15 cellular contexts compared by ENCODE assay signal in genomic region chr12:105805730-105806390, GRCh38.
"Had no signal": no experiment of that assay in that cellular context is flagged by ENCODE, and none has a peak within 500 bp of the region (broad histone marks: within the 10 kb centered on the region; RNA-seq: fewer than 3 reads in every experiment).

No MANE protein-coding gene starts in this region.

- H3K36me3 Mint-ChIP-seq: activated naive CD8-positive, alpha-beta T cell treated with anti-CD3 and anti-CD28 coated beads for 36 hours; immature natural killer cell had no signal

- H3K9me3 Mint-ChIP-seq: activated CD4-positive, alpha-beta memory T cell treated with anti-CD3 and anti-CD28 coated beads, Interleukin-2, amount 10 ng/mL, durations not matched to agents 7 days and 5 days had no signal

- H3K27ac ChIP-seq: colonic mucosa, stomach, thoracic aorta, VCaP had no signal

- H3K36me3 ChIP-seq: colonic mucosa, stomach, thoracic aorta had no signal

- DNase-seq: activated CD4-positive, alpha-beta memory T cell treated with anti-CD3 and anti-CD28 coated beads, Interleukin-2, amount 10 ng/mL, durations not matched to agents 7 days and 5 days; activated gamma-delta T cell treated with Interleukin-2 at 50 U/mL for 16 hours; activated naive CD8-positive, alpha-beta T cell treated with anti-CD3 and anti-CD28 coated beads for 36 hours; activated T-cell treated with anti-CD3 and anti-CD28 coated beads, Interleukin-2, amount 50 U/mL, for 48 hours; colonic mucosa; effector CD4-positive, alpha-beta T cell; immature natural killer cell; left colon; mesendoderm; stimulated activated CD4-positive, alpha-beta T cell treated with anti-CD3 and anti-CD28 coated beads, Interleukin-15, amount 100 ng/mL, for 24 hours; stimulated activated CD4-positive, alpha-beta T cell treated with anti-CD3 and anti-CD28 coated beads, Interleukin-4, amount 100 ng/mL, for 4 hours; stomach; T1000 had no signal

- H3K9me3 ChIP-seq: colonic mucosa, stomach, thoracic aorta had no signal

- H3K4me3 Mint-ChIP-seq: activated CD4-positive, alpha-beta memory T cell treated with anti-CD3 and anti-CD28 coated beads, Interleukin-2, amount 10 ng/mL, durations not matched to agents 7 days and 5 days; activated naive CD8-positive, alpha-beta T cell treated with anti-CD3 and anti-CD28 coated beads for 36 hours; immature natural killer cell had no signal

- H3K27me3 ChIP-seq: colonic mucosa, stomach had no signal

- H3K4me1 ChIP-seq: colonic mucosa, stomach had no signal

- ATAC-seq: left colon had no signal

- H3K4me1 Mint-ChIP-seq: activated CD4-positive, alpha-beta memory T cell treated with anti-CD3 and anti-CD28 coated beads, Interleukin-2, amount 10 ng/mL, durations not matched to agents 7 days and 5 days; activated naive CD8-positive, alpha-beta T cell treated with anti-CD3 and anti-CD28 coated beads for 36 hours; immature natural killer cell had no signal

- H3K27ac Mint-ChIP-seq: activated CD4-positive, alpha-beta memory T cell treated with anti-CD3 and anti-CD28 coated beads, Interleukin-2, amount 10 ng/mL, durations not matched to agents 7 days and 5 days; activated naive CD8-positive, alpha-beta T cell treated with anti-CD3 and anti-CD28 coated beads for 36 hours; immature natural killer cell had no signal

- H3K27me3 Mint-ChIP-seq: activated CD4-positive, alpha-beta memory T cell treated with anti-CD3 and anti-CD28 coated beads, Interleukin-2, amount 10 ng/mL, durations not matched to agents 7 days and 5 days; activated naive CD8-positive, alpha-beta T cell treated with anti-CD3 and anti-CD28 coated beads for 36 hours had no signal

- H3K4me3 ChIP-seq: colonic mucosa, stomach, thoracic aorta had no signal
